Comparison of ENCODE assay signal across 1 cellular context in the genomic region with DNA sequence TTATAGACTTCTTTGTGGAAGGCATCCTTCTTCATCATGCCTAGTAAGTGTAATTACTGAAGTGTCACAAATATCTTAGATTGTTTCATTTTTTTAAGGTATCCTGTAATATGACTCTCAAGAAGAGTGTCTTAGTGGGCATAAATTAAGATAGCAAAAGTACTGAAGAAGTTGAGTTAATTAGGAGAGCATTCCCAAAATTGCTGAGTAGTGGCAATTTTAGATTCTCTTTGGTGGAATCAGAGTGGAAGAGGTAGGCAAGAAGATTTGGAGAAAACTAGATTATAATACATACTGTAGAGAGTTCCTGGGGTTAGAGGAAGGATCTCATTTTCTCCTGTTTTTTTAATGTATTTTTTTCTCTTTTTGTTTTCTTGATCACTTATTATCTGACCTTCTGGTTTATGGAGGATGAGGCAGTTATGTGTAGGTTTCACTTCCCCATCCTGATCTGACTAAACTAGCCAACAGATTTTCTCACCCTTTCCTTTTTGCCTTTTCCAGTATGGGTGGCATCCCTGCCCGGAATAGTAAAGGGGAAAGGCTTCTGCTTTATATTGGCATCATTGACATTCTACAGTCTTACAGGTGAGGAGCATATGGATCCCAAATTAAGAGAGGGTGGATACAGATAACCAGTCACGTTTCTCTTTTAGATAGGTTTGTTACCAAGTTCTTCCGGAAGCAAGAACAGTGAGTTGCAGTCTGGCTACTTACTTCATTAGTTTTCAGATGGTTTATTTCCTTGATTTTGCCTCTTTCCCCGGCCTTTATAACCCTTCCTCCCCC.
TF ChIP-seq lines count a peak whose summit lies in the region.

No MANE protein-coding gene starts in this region.

TF ChIP-seq in HEK293T, 16 proteins besides CTCF, POLR2A, EP300 and RAD21:
- TF ChIP-seq FOXK2 (IDR thresholded peaks at IDR 0.05) (no peak), LEF1 (IDR thresholded peaks at IDR 0.05; ENCODE audit: borderline replicate concordance) (no peak), HDGF (IDR thresholded peaks at IDR 0.05; ENCODE audit: borderline replicate concordance) (no peak), FOXM1 (IDR thresholded peaks at IDR 0.05; ENCODE audit: borderline replicate concordance) (no peak), CTBP1 (IDR thresholded peaks at IDR 0.05; ENCODE audit: borderline replicate concordance) (no peak), SP1 (IDR thresholded peaks at IDR 0.05) (no peak), NFRKB (IDR thresholded peaks at IDR 0.05) (no peak), ZNF384 (IDR thresholded peaks at IDR 0.05) (no peak), L3MBTL2 (conservative IDR thresholded peaks at IDR 0.05) (no peak), ELF4 (IDR thresholded peaks at IDR 0.05) (no peak), ARNT (IDR thresholded peaks at IDR 0.05) (no peak)
